20 cellular contexts compared by ENCODE assay signal in genomic region chrX:106306391-106306947, GRCh38.
DNase-seq lines count a peak whose midpoint lies in the region; ATAC-seq, FAIRE-seq and TF ChIP-seq lines count a peak whose summit lies in the region.
"Had no signal": no experiment of that assay in that cellular context is flagged by ENCODE, and none has a peak within 500 bp of the region (broad histone marks: within the 10 kb centered on the region; RNA-seq: fewer than 3 reads in every experiment).

No MANE protein-coding gene starts in this region.

- H3K4me2 ChIP-seq in HepG2 (ENCODE audit: low read depth, low read length) (no peak overlapping the region), trophoblast cell (ENCODE audit: low read length) (no peak overlapping the region)
- H3K4me2 ChIP-seq: A549; BLaER1 treated with 17β-estradiol and CSF1 and Interleukin-3, amounts not matched to agents 10 nM and 100 nM had no signal

- in situ Hi-C loops in HepG2 (cut with HindIII; ENCODE audit: extremely low pct_ligation_motif_present, low pct_unique_long_range_greater_than_20kb) = no loop called here

- TF ChIP-seq RAD21 in HepG2 (CRISPR knock-in tag; IDR thresholded peaks at IDR 0.05) = no peak

- H3K27ac ChIP-seq in HepG2 (ENCODE audit: extremely low read length, insufficient read depth, low read length) (no peak overlapping the region), right lobe of liver (no peak overlapping the region), trophoblast cell (ENCODE audit: low read depth, low read length) (no peak overlapping the region)
- H3K27ac ChIP-seq: 22Rv1; A549; BLaER1 treated with 17β-estradiol and CSF1 and Interleukin-3, amounts not matched to agents 10 nM and 100 nM; C4-2B had no signal

- FAIRE-seq in HepG2 (lab: Jason Lieb, UNC) = no peak
- FAIRE-seq: A549, D721Med, GM12891, GM19239 had no signal

- H2AFZ ChIP-seq in HepG2 (ENCODE audit: low read length) (no peak overlapping the region), trophoblast cell (ENCODE audit: insufficient read depth, low read length, poor library complexity) (no peak overlapping the region)

- TF ChIP-seq CTCF in HepG2 (CRISPR knock-in tag; IDR thresholded peaks at IDR 0.05) (no peak), right lobe of liver (IDR thresholded peaks at IDR 0.05) (no peak), epithelial cell of esophagus (IDR thresholded peaks at IDR 0.05; ENCODE audit: insufficient read depth, low read depth, low read length, missing control alignments) (no peak)

- H2BK12ac ChIP-seq in trophoblast cell (ENCODE audit: low read length) = no peak overlapping the region

- WGBS in HepG2 (ENCODE audit: low lambda C conversion rate) = 68% methylated on average over 7 of the region's 7 CpGs
- WGBS in right lobe of liver (ENCODE audit: insufficient coverage, low coverage, low lambda C conversion rate, missing lambda C conversion rate) = 73% methylated on average over 4 of the region's 7 CpGs
- WGBS in trophoblast cell (ENCODE audit: extremely low coverage, insufficient coverage, insufficient read length) = no CpG with 5 or more reads among the region's 7 CpGs

- CTCF ChIA-PET in HepG2 (lab: Yijun Ruan, JAX; ENCODE audit: low intra/inter-chr PET ratio, low total read pairs) = no interaction called here

- H2AK5ac ChIP-seq in trophoblast cell (ENCODE audit: low read length) = no peak overlapping the region

- H3K4me3 ChIP-seq in HepG2 (replicated peaks in 1 of 3; ENCODE audit: insufficient read depth in 1 of 3, low read depth in 2 of 3, low read length in 3 of 3) (no peak overlapping the region), right lobe of liver (no peak overlapping the region), epithelial cell of esophagus (ENCODE audit: low read length) (no peak overlapping the region), trophoblast cell (ENCODE audit: low read depth, low read length) (no peak overlapping the region)
- H3K4me3 ChIP-seq: A549; BLaER1 treated with 17β-estradiol and CSF1 and Interleukin-3, amounts not matched to agents 10 nM and 100 nM had no signal

- BruUV-seq in HepG2 (replicated peaks; lab: Mats Ljungman, UMichigan) = no TSS peak

- no peak for TF ChIP-seq POLR2A in HepG2 (IDR thresholded peaks at IDR 0.05; ENCODE audit: insufficient read depth in 1 of 2, low read depth in 2 of 2, low read length in 2 of 2)
- no peak for TF ChIP-seq POLR2A in right lobe of liver (IDR thresholded peaks at IDR 0.05)

- POLR2A ChIA-PET in HepG2 (lab: Yijun Ruan, JAX) = no interaction called here

- H2BK5ac ChIP-seq in trophoblast cell (ENCODE audit: low read depth, low read length, poor library complexity) = no peak overlapping the region

- H3K79me2 ChIP-seq in HepG2 (ENCODE audit: insufficient read depth, low read length) (no peaks in the 10 kb centered on the region), trophoblast cell (ENCODE audit: control insufficient read depth, insufficient read depth, low read length, poor library complexity) (no peaks in the 10 kb centered on the region)

- TF ChIP-seq EP300 in HepG2 (IDR thresholded peaks at IDR 0.05; ENCODE audit: low read depth in 2 of 2, low read length in 2 of 2) = no peak
- TF ChIP-seq EP300 in HepG2 (CRISPR knock-in tag; IDR thresholded peaks at IDR 0.05; ENCODE audit: borderline replicate concordance) = no peak

- no peak overlapping the region for H3K18ac ChIP-seq in trophoblast cell (ENCODE audit: low read length)

- H4K91ac ChIP-seq in trophoblast cell (ENCODE audit: low read depth, low read length) = no peak overlapping the region

- ATAC-seq in HepG2 (no peak), right lobe of liver (no peak), HG03097 (IDR thresholded peaks at IDR 0.05; ENCODE audit: low FRiP score, unreplicated experiment) (no peak)
- ATAC-seq: A549; CD8-positive, alpha-beta T cell had no signal

- H3K9me3 ChIP-seq in HepG2 (ENCODE audit: low read length) = no peaks in the 10 kb centered on the region
- no peaks in the 10 kb centered on the region for H3K9me3 ChIP-seq in right lobe of liver
- no peaks in the 10 kb centered on the region for H3K9me3 ChIP-seq in trophoblast cell (ENCODE audit: insufficient read depth, low read depth, low read length)
- H3K9me3 ChIP-seq: A549, Caco-2 had no signal

- no peak overlapping the region for H4K8ac ChIP-seq in trophoblast cell (ENCODE audit: low read depth, low read length)

- no peaks in the 10 kb centered on the region for H3K27me3 ChIP-seq in HepG2 (ENCODE audit: control insufficient read depth in 1 of 2, insufficient read depth in 2 of 2, low read length in 2 of 2)
- peaks cover 0 to 8% of the 10 kb centered on the region in 2 donors for H3K27me3 ChIP-seq in right lobe of liver
- no peaks in the 10 kb centered on the region for H3K27me3 ChIP-seq in trophoblast cell (ENCODE audit: insufficient read depth, low read length)

- H3K9ac ChIP-seq in HepG2 (ENCODE audit: insufficient read depth, low read depth, low read length) = no peak overlapping the region
- H3K9ac ChIP-seq in trophoblast cell (ENCODE audit: low read length) = no peak overlapping the region
- H3K9ac ChIP-seq: BLaER1 treated with 17β-estradiol and CSF1 and Interleukin-3, amounts not matched to agents 10 nM and 100 nM had no signal

- intact Hi-C loops in HepG2 (cut with micrococcal nuclease; ENCODE audit: unreplicated experiment) (no loop called here), right lobe of liver (cut with DNase I) (no loop called here)

- no peak overlapping the region for H3K23ac ChIP-seq in trophoblast cell (ENCODE audit: low read length)

- no peak overlapping the region for H4K12ac ChIP-seq in trophoblast cell (ENCODE audit: low read depth, low read length)

- H3K36me3 ChIP-seq in HepG2 (replicated peaks in 1 of 2; ENCODE audit: control insufficient read depth in 1 of 2, insufficient read depth in 2 of 2, low read length in 2 of 2) = no peaks in the 10 kb centered on the region
- H3K36me3 ChIP-seq in right lobe of liver = no peaks in the 10 kb centered on the region
- H3K36me3 ChIP-seq in trophoblast cell (ENCODE audit: control insufficient read depth in 1 of 2, insufficient read depth in 2 of 2, low read length in 2 of 2) = no peaks in the 10 kb centered on the region
- H3K36me3 ChIP-seq: BLaER1 treated with 17β-estradiol and CSF1 and Interleukin-3, amounts not matched to agents 10 nM and 100 nM had no signal

- no peak overlapping the region for H3K14ac ChIP-seq in trophoblast cell (ENCODE audit: low read length)

- DNase-seq in HepG2 (ENCODE audit: low spot score) (no peak), right lobe of liver (no peak), epithelial cell of esophagus (ENCODE audit: low read depth) (peak; percentile 67), trophoblast cell (peak; percentile 4 to 64), NOMO-1 treated with DMSO at 0.1 percent for 48 hours (lab: John Stamatoyannopoulos, UW; ENCODE audit: unreplicated experiment) (no peak)
- DNase-seq: AML-193; Caco-2; Calu3; CD4-positive, alpha-beta T cell; CD8-positive, alpha-beta T cell; DMS79 treated with DMSO at 0.1 percent for 48 hours; GF-D8 had no signal

- H2BK120ac ChIP-seq in trophoblast cell (ENCODE audit: insufficient read depth, low read length, poor library complexity) = no peak overlapping the region

- H4K20me1 ChIP-seq in HepG2 (ENCODE audit: insufficient read depth, low read length) = no peaks in the 10 kb centered on the region
- H4K20me1 ChIP-seq: BLaER1 treated with 17β-estradiol and CSF1 and Interleukin-3, amounts not matched to agents 10 nM and 100 nM had no signal

- no peaks in the 10 kb centered on the region for H3K79me1 ChIP-seq in trophoblast cell (ENCODE audit: low read length)

- no peak overlapping the region for H3K4ac ChIP-seq in trophoblast cell (ENCODE audit: low read depth, low read length)

- H3K4me1 ChIP-seq in HepG2 (ENCODE audit: insufficient read depth, low read length) (no peaks in the 10 kb centered on the region), right lobe of liver (no peaks in the 10 kb centered on the region), trophoblast cell (ENCODE audit: control insufficient read depth in 1 of 2, insufficient read depth in 2 of 2, low read length in 2 of 2) (no peaks in the 10 kb centered on the region)
- H3K4me1 ChIP-seq: A549; BLaER1 treated with 17β-estradiol and CSF1 and Interleukin-3, amounts not matched to agents 10 nM and 100 nM had no signal

Comparison
In these comparisons a context has a peak if more than half of its experiments do, and no peak if none do; other contexts are left out.
1. DNase-seq: peak in epithelial cell of esophagus (single experiment) and trophoblast cell (2 of 2); none in HepG2 (single experiment), right lobe of liver (0 of 3) and NOMO-1 treated with DMSO at 0.1 percent for 48 hours (single experiment).